Comparison of ENCODE assay signal across 1 cellular context in the genomic region with DNA sequence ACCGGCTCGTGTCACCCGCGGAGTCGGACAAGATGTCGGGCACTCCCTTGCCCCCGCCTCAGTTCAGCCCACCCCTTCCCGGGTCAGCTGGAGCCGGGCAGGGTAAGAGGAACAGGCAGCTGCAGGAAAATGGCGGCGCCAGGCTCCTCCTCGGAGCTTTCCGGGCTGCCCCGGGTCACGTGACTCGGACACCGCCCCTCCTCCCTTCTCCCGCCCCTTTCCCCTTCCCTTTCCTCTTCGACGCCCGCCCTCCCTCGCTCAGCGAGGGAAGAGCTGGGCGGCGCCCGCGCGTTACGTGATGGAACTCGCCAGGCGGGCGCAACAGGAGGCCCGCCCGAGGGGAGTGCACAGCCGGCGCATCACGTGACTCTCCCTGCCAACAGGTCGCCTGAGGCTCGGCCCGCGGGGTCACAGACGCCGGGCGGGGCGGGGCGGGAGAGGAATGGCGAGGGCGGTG.
A peak's percentile ranks its signal among the peaks of the same experiment; 100 is the strongest.
TF ChIP-seq lines count a peak whose summit lies in the region.

A gene with protein sequence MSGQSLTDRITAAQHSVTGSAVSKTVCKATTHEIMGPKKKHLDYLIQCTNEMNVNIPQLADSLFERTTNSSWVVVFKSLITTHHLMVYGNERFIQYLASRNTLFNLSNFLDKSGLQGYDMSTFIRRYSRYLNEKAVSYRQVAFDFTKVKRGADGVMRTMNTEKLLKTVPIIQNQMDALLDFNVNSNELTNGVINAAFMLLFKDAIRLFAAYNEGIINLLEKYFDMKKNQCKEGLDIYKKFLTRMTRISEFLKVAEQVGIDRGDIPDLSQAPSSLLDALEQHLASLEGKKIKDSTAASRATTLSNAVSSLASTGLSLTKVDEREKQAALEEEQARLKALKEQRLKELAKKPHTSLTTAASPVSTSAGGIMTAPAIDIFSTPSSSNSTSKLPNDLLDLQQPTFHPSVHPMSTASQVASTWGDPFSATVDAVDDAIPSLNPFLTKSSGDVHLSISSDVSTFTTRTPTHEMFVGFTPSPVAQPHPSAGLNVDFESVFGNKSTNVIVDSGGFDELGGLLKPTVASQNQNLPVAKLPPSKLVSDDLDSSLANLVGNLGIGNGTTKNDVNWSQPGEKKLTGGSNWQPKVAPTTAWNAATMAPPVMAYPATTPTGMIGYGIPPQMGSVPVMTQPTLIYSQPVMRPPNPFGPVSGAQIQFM (minus strand): TSS at position 134 of the 457 bp plus-strand sequence. CDS start 304 bp downstream, outside the sequence.

TF ChIP-seq in HepG2, 621 proteins besides CTCF, POLR2A, EP300 and RAD21 (continued from another document and continues in another):
- TF ChIP-seq ZNF749 (CRISPR knock-in tag; IDR thresholded peaks at IDR 0.05; ENCODE audit: borderline replicate concordance) (no peak), REXO4 (CRISPR knock-in tag; IDR thresholded peaks at IDR 0.05; ENCODE audit: borderline replicate concordance) (no peak), MAFK (conservative IDR thresholded peaks at IDR 0.05 in 1 of 2, IDR thresholded peaks at IDR 0.05 in 1 of 2; ENCODE audit: low read length in 2 of 2) (no peak), ZNF331 (CRISPR knock-in tag; IDR thresholded peaks at IDR 0.05) (peak; percentile 72; the same call in 1 of the 2 replicates), FOXP1 (IDR thresholded peaks at IDR 0.05) (peak; percentile 64; the same call in 1 of the 2 replicates), FOXP1 (CRISPR knock-in tag; IDR thresholded peaks at IDR 0.05) (peak; percentile 24; the same call in 1 of the 2 replicates), ZFP82 (CRISPR knock-in tag; IDR thresholded peaks at IDR 0.05; ENCODE audit: borderline replicate concordance) (peak; percentile 82; the same call in 1 of the 2 replicates), NR2F1 (CRISPR knock-in tag; IDR thresholded peaks at IDR 0.05) (peak; percentile 47 to 52; a peak in 2 of 4 replicates), NR2C2 (CRISPR knock-in tag; IDR thresholded peaks at IDR 0.05; ENCODE audit: borderline replicate concordance) (peak; percentile 85), ERF (CRISPR knock-in tag; IDR thresholded peaks at IDR 0.05) (peak; percentile 67; the same call in 1 of the 2 replicates), HDAC1 (CRISPR knock-in tag; IDR thresholded peaks at IDR 0.05) (peak; percentile 91), ZNF10 (CRISPR knock-in tag; IDR thresholded peaks at IDR 0.05; ENCODE audit: borderline replicate concordance, low read depth) (no peak), ZNF660 (CRISPR knock-in tag; IDR thresholded peaks at IDR 0.05; ENCODE audit: borderline replicate concordance, low read depth) (no peak), ZSCAN12 (CRISPR knock-in tag; IDR thresholded peaks at IDR 0.05) (no peak), ZNF296 (CRISPR knock-in tag; conservative IDR thresholded peaks at IDR 0.05) (no peak), POLR2G (IDR thresholded peaks at IDR 0.05; ENCODE audit: low read depth, low read length) (peak; percentile 52; the same call in 1 of the 2 replicates), SP140L (CRISPR knock-in tag; IDR thresholded peaks at IDR 0.05; ENCODE audit: borderline replicate concordance) (no peak), ZC3H13 (CRISPR knock-in tag; IDR thresholded peaks at IDR 0.05) (peak; percentile 73), ZFP1 (CRISPR knock-in tag; IDR thresholded peaks at IDR 0.05) (peak; percentile 57; the same call in 1 of the 2 replicates), SIN3A (IDR thresholded peaks at IDR 0.05; ENCODE audit: borderline replicate concordance, low read depth, low read length) (peak; percentile 61; the same call in 1 of the 2 replicates), ZNF260 (CRISPR knock-in tag; IDR thresholded peaks at IDR 0.05; ENCODE audit: borderline replicate concordance, low read depth) (no peak), SMAD3 (CRISPR knock-in tag; IDR thresholded peaks at IDR 0.05) (no peak), THAP11 (CRISPR knock-in tag; IDR thresholded peaks at IDR 0.05) (peak; percentile 73), ZNF720 (CRISPR knock-in tag; IDR thresholded peaks at IDR 0.05) (no peak), CHD2 (IDR thresholded peaks at IDR 0.05; ENCODE audit: low read depth, low read length) (no peak), ZNF207 (IDR thresholded peaks at IDR 0.05; ENCODE audit: borderline replicate concordance) (peak; percentile 98; the same call in 1 of the 2 replicates), RFX5 (IDR thresholded peaks at IDR 0.05; ENCODE audit: low read depth, low read length) (peak; percentile 86), ELF3 (CRISPR knock-in tag; IDR thresholded peaks at IDR 0.05) (peak; percentile 89), ZNF83 (CRISPR knock-in tag; IDR thresholded peaks at IDR 0.05; ENCODE audit: borderline replicate concordance) (no peak), ZNF350 (CRISPR knock-in tag; IDR thresholded peaks at IDR 0.05; ENCODE audit: borderline replicate concordance, low read depth) (peak; percentile 87)
- TF ChIP-seq, protein P1, sequence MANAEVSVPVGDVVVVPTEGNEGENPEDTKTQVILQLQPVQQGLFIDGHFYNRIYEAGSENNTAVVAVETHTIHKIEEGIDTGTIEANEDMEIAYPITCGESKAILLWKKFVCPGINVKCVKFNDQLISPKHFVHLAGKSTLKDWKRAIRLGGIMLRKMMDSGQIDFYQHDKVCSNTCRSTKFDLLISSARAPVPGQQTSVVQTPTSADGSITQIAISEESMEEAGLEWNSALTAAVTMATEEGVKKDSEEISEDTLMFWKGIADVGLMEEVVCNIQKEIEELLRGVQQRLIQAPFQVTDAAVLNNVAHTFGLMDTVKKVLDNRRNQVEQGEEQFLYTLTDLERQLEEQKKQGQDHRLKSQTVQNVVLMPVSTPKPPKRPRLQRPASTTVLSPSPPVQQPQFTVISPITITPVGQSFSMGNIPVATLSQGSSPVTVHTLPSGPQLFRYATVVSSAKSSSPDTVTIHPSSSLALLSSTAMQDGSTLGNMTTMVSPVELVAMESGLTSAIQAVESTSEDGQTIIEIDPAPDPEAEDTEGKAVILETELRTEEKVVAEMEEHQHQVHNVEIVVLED (CRISPR knock-in tag; IDR thresholded peaks at IDR 0.05; ENCODE audit: borderline replicate concordance), result peak; percentile 85
- TF ChIP-seq, protein P2, sequence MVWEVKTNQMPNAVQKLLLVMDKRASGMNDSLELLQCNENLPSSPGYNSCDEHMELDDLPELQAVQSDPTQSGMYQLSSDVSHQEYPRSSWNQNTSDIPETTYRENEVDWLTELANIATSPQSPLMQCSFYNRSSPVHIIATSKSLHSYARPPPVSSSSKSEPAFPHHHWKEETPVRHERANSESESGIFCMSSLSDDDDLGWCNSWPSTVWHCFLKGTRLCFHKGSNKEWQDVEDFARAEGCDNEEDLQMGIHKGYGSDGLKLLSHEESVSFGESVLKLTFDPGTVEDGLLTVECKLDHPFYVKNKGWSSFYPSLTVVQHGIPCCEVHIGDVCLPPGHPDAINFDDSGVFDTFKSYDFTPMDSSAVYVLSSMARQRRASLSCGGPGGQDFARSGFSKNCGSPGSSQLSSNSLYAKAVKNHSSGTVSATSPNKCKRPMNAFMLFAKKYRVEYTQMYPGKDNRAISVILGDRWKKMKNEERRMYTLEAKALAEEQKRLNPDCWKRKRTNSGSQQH (CRISPR knock-in tag; IDR thresholded peaks at IDR 0.05; ENCODE audit: low read depth), result peak; percentile 51; the same call in 1 of the 2 replicates
- TF ChIP-seq, protein P3, sequence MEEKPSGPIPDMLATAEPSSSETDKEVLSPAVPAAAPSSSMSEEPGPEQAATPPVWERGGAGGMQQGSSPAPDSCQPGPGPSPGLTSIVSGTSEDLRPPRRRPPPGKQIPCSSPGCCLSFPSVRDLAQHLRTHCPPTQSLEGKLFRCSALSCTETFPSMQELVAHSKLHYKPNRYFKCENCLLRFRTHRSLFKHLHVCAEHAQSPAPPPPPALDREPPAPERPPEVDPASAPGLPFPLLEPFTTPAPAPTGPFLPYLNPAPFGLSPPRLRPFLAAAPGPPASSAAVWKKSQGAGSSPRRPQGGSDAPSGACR (CRISPR knock-in tag; IDR thresholded peaks at IDR 0.05), result no peak
- TF ChIP-seq, protein P4, sequence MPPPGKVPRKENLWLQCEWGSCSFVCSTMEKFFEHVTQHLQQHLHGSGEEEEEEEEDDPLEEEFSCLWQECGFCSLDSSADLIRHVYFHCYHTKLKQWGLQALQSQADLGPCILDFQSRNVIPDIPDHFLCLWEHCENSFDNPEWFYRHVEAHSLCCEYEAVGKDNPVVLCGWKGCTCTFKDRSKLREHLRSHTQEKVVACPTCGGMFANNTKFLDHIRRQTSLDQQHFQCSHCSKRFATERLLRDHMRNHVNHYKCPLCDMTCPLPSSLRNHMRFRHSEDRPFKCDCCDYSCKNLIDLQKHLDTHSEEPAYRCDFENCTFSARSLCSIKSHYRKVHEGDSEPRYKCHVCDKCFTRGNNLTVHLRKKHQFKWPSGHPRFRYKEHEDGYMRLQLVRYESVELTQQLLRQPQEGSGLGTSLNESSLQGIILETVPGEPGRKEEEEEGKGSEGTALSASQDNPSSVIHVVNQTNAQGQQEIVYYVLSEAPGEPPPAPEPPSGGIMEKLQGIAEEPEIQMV (CRISPR knock-in tag; IDR thresholded peaks at IDR 0.05; ENCODE audit: low read depth), result no peak
- TF ChIP-seq, protein P5, sequence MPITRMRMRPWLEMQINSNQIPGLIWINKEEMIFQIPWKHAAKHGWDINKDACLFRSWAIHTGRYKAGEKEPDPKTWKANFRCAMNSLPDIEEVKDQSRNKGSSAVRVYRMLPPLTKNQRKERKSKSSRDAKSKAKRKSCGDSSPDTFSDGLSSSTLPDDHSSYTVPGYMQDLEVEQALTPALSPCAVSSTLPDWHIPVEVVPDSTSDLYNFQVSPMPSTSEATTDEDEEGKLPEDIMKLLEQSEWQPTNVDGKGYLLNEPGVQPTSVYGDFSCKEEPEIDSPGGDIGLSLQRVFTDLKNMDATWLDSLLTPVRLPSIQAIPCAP (CRISPR knock-in tag; IDR thresholded peaks at IDR 0.05; ENCODE audit: low read depth), result no peak
- TF ChIP-seq, protein P6, sequence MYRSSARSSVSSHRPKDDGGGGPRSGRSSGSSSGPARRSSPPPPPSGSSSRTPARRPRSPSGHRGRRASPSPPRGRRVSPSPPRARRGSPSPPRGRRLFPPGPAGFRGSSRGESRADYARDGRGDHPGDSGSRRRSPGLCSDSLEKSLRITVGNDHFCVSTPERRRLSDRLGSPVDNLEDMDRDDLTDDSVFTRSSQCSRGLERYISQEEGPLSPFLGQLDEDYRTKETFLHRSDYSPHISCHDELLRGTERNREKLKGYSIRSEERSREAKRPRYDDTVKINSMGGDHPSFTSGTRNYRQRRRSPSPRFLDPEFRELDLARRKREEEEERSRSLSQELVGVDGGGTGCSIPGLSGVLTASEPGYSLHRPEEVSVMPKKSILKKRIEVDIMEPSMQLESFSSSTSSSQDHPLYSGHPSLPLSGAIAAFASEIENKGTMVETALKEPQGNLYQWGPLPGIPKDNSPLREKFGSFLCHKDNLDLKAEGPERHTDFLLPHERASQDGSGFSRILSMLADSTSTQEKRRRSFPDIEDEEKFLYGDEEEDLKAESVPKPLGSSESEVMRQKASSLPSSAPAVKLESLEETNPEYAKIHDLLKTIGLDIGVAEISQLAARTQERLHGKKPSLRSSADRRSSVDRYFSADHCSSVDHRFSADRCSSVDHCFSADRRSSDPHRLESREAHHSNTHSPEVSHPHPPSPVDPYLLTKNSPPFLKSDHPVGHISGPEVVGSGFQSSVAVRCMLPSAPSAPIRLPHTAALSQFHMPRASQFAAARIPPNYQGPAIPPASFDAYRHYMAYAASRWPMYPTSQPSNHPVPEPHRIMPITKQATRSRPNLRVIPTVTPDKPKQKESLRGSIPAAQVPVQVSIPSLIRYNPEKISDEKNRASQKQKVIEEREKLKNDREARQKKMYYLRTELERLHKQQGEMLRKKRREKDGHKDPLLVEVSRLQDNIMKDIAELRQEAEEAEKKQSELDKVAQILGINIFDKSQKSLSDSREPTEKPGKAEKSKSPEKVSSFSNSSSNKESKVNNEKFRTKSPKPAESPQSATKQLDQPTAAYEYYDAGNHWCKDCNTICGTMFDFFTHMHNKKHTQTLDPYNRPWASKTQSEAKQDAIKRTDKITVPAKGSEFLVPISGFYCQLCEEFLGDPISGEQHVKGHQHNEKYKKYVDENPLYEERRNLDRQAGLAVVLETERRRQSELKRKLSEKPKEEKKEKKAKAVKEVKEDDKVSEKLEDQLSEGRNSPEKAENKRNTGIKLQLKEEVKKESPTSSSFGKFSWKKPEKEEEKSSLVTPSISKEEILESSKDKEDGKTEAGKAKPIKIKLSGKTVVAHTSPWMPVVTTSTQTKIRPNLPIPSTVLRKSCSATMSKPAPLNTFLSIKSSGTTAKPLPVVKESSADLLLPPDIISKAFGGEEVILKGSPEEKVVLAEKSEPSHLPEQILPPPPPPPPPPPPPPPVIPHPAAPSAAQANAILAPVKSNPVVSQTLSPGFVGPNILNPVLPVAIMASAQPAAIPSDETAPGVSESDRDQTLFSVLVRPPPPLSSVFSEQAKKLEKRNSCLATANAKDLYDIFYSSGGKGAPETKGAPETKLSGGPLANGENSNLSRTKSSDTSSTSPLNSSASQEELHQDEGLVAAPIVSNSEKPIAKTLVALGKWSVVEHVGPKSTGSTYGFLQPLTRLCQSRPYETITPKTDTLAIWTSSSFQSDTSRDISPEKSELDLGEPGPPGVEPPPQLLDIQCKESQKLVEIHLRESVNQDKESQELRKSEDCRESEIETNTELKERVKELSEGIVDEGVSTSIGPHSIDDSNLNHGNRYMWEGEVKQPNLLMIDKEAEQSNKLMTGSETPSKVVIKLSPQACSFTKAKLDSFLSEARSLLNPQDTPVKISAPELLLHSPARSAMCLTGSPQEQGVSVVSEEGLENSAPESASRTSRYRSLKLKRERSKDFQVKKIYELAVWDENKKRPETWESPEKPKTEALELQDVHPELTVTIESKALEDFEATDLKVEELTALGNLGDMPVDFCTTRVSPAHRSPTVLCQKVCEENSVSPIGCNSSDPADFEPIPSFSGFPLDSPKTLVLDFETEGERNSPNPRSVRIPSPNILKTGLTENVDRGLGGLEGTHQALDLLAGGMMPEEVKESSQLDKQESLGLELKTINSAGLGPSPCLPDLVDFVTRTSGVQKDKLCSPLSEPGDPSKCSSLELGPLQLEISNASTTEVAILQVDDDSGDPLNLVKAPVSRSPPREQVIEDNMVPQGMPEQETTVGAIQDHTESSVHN (CRISPR knock-in tag; IDR thresholded peaks at IDR 0.05), result no peak
- TF ChIP-seq, protein P7, sequence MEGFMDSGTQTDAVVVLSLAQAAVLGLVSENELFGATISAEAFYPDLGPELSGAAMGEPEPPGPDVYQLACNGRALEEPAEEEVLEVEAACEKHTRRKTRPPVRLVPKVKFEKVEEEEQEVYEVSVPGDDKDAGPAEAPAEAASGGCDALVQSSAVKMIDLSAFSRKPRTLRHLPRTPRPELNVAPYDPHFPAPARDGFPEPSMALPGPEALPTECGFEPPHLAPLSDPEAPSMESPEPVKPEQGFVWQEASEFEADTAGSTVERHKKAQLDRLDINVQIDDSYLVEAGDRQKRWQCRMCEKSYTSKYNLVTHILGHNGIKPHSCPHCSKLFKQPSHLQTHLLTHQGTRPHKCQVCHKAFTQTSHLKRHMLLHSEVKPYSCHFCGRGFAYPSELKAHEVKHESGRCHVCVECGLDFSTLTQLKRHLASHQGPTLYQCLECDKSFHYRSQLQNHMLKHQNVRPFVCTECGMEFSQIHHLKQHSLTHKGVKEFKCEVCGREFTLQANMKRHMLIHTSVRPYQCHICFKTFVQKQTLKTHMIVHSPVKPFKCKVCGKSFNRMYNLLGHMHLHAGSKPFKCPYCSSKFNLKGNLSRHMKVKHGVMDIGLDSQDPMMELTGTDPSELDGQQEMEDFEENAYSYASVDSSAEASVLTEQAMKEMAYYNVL (CRISPR knock-in tag; IDR thresholded peaks at IDR 0.05; ENCODE audit: borderline replicate concordance), result no peak
